In the genomic region with DNA sequence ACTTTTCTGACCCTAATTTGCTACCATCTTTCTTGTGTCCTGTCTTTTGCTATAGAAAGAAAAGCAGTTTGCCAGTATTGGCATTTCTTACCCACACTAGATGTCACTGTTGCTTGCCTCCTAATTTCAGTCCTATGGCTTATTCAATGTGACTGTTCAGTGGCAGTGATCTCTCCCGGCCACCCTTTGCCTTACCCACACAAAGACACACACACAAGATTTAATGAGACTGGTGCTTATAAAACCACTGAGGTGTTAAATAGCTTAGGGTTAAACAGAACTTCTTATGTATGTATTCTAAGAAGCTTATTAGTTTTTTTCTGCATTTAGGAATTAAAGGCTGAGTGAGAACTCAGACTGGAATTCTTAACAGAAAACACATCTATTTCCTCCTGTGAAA, we compare ENCODE assay signal across 8 cellular contexts.
DNase-seq lines count a peak whose midpoint lies in the region; ATAC-seq and TF ChIP-seq lines count a peak whose summit lies in the region.

No MANE protein-coding gene starts in this region.

- H3K4me1 Mint-ChIP-seq in GM23338 = peaks cover 19% of the 10 kb centered on the region; the same call in 2 of the 3 replicates

- no peaks in the 10 kb centered on the region for H3F3A ChIP-seq in GM23338 (replicated peaks; ENCODE audit: low read depth)
- H3F3A ChIP-seq in SK-N-SH (replicated peaks; ENCODE audit: insufficient read depth) = no peaks in the 10 kb centered on the region

- H4K20me1 ChIP-seq in GM23338 (replicated peaks; ENCODE audit: insufficient read depth) (no peaks in the 10 kb centered on the region), SK-N-SH (ENCODE audit: insufficient read depth) (no peaks in the 10 kb centered on the region)

- H3K9ac ChIP-seq in SK-N-SH = no peak overlapping the region

- CTCF ChIA-PET in SK-N-SH (lab: Yijun Ruan, JAX) = interaction anchor here (0.6 to 5.1 kb wide), 13 partner anchors 12 to 1504 kb away, joined by 3 to 40 read pairs (median 3); a partner anchor contains a TSS

- peaks cover 24% of the 10 kb centered on the region for H3K4me1 ChIP-seq in GM23338 (ENCODE audit: insufficient read depth)
- peaks cover 0 to 8% of the 10 kb centered on the region in 2 experiments; a peak in 3 of 4 replicates for H3K4me1 ChIP-seq in SK-N-SH (ENCODE audit: control insufficient read depth in 1 of 2, insufficient read depth in 2 of 2, low read depth in 1 of 2, low read length in 1 of 2)
- H3K4me1 ChIP-seq in heart left ventricle = no peaks in the 10 kb centered on the region
- H3K4me1 ChIP-seq in tibial nerve = peaks cover 0 to 13% (median 0%) of the 10 kb centered on the region in 4 donors
- H3K4me1 ChIP-seq in suprapubic skin = no peaks in the 10 kb centered on the region

- ATAC-seq in GM23338 (peak; percentile 64), heart left ventricle (peak in 2 of 4 donors; percentile 53 to 61), HG03039 (IDR thresholded peaks at IDR 0.05; ENCODE audit: unreplicated experiment) (no peak)

- TF ChIP-seq EP300 in SK-N-SH (IDR thresholded peaks at IDR 0.05; ENCODE audit: borderline replicate concordance in 1 of 2, low read depth in 1 of 2, low read length in 1 of 2) (no peak), tibial nerve (IDR thresholded peaks at IDR 0.05) (no peak), suprapubic skin (IDR thresholded peaks at IDR 0.05) (no peak)

- H3K4me3 Mint-ChIP-seq in GM23338 = no peak overlapping the region

- H3K36me3 ChIP-seq in GM23338 (ENCODE audit: insufficient read depth) = no peaks in the 10 kb centered on the region
- no peaks in the 10 kb centered on the region for H3K36me3 ChIP-seq in SK-N-SH (replicated peaks in 1 of 2; ENCODE audit: control insufficient read depth in 1 of 2, insufficient read depth in 2 of 2, low read length in 1 of 2)
- H3K36me3 ChIP-seq in heart left ventricle = no peaks in the 10 kb centered on the region
- H3K36me3 ChIP-seq in tibial nerve = no peaks in the 10 kb centered on the region
- H3K36me3 ChIP-seq in suprapubic skin = no peaks in the 10 kb centered on the region

- H3K9me3 Mint-ChIP-seq in GM23338 = no peaks in the 10 kb centered on the region

- H2AFZ ChIP-seq in GM23338 (peak overlapping the region; percentile 83; the same call in 1 of the 2 replicates), SK-N-SH (ENCODE audit: low read depth) (no peak overlapping the region)

- no peak overlapping the region for H3K27ac Mint-ChIP-seq in GM23338

- TF ChIP-seq CTCF in GM23338 (conservative IDR thresholded peaks at IDR 0.05; ENCODE audit: low read depth in 2 of 2) = peak; percentile 60 to 77
- TF ChIP-seq CTCF in SK-N-SH (IDR thresholded peaks at IDR 0.05) = peak; percentile 59
- TF ChIP-seq CTCF in heart left ventricle (IDR thresholded peaks at IDR 0.05) = peak in 10 of 12 donors; percentile 14 to 54 (median 48)
- peak in 4 of 5 experiments; percentile 27 to 40 (median 37) for TF ChIP-seq CTCF in tibial nerve (IDR thresholded peaks at IDR 0.05)
- peak in 1 of 2 donors; percentile 24 for TF ChIP-seq CTCF in suprapubic skin (IDR thresholded peaks at IDR 0.05)

- H3K9me2 ChIP-seq in GM23338 (ENCODE audit: insufficient read depth) = peaks cover 9% of the 10 kb centered on the region
- no peaks in the 10 kb centered on the region for H3K9me2 ChIP-seq in SK-N-SH

- H3K79me2 ChIP-seq in GM23338 (replicated peaks; ENCODE audit: insufficient read depth) (no peaks in the 10 kb centered on the region), SK-N-SH (ENCODE audit: insufficient read depth) (no peaks in the 10 kb centered on the region)

- POLR2A ChIA-PET in SK-N-SH (lab: Yijun Ruan, JAX) = no interaction called here

- no peaks in the 10 kb centered on the region for H3K9me3 ChIP-seq in SK-N-SH
- H3K9me3 ChIP-seq in heart left ventricle = no peaks in the 10 kb centered on the region
- H3K9me3 ChIP-seq in tibial nerve = no peaks in the 10 kb centered on the region
- H3K9me3 ChIP-seq in suprapubic skin = no peaks in the 10 kb centered on the region

- H3K4me2 ChIP-seq in GM23338 (no peak overlapping the region), SK-N-SH (no peak overlapping the region)

- peak; percentile 91 for TF ChIP-seq RAD21 in SK-N-SH (IDR thresholded peaks at IDR 0.05; ENCODE audit: low read length)

- TF ChIP-seq POLR2A in heart left ventricle (IDR thresholded peaks at IDR 0.05) (no peak), tibial nerve (IDR thresholded peaks at IDR 0.05) (no peak), suprapubic skin (IDR thresholded peaks at IDR 0.05) (no peak)

- H3K36me3 Mint-ChIP-seq in GM23338 (ENCODE audit: low read depth) = no peaks in the 10 kb centered on the region

- H3K27me3 Mint-ChIP-seq in GM23338 (ENCODE audit: insufficient read depth, low read depth, poor library complexity) = no peaks in the 10 kb centered on the region

- H3K4me3 ChIP-seq in GM23338 (no peak overlapping the region), SK-N-SH (ENCODE audit: low read depth in 2 of 2, low read length in 1 of 2) (no peak overlapping the region; a peak in 1 of 4 replicates), heart left ventricle (no peak overlapping the region), tibial nerve (no peak overlapping the region), suprapubic skin (no peak overlapping the region)

- DNase-seq in COR-L47 (lab: John Stamatoyannopoulos, UW) (peak; percentile 58), GM23338 (ENCODE audit: low spot score) (peak; percentile 49), NCI-H128 (lab: John Stamatoyannopoulos, UW; ENCODE audit: unreplicated experiment) (peak; percentile 22), SK-N-SH (peak; percentile 48), heart left ventricle (no peak), tibial nerve (ENCODE audit: low spot score in 2 of 2) (no peak), suprapubic skin (ENCODE audit: low spot score in 2 of 2) (no peak)

- H3K27me3 ChIP-seq in GM23338 (ENCODE audit: insufficient read depth) (no peaks in the 10 kb centered on the region), SK-N-SH (ENCODE audit: insufficient read depth) (no peaks in the 10 kb centered on the region), heart left ventricle (no peaks in the 10 kb centered on the region), tibial nerve (no peaks in the 10 kb centered on the region), suprapubic skin (no peaks in the 10 kb centered on the region)

- intact Hi-C loops in heart left ventricle (cut with DNase I) = loop anchor here in 1 of 10 donors (10.0 kb wide), 1 partner anchor 1500 kb away; no protein-coding TSS in a partner anchor

- no peak overlapping the region for H3K27ac ChIP-seq in GM23338 (ENCODE audit: low read depth)
- no peak overlapping the region for H3K27ac ChIP-seq in SK-N-SH (ENCODE audit: low read depth in 2 of 2, low read length in 1 of 2)
- no peak overlapping the region for H3K27ac ChIP-seq in heart left ventricle
- H3K27ac ChIP-seq in tibial nerve = no peak overlapping the region
- H3K27ac ChIP-seq in suprapubic skin = no peak overlapping the region

- 0% methylated on average over 1 of the region's 1 CpG for WGBS in SK-N-SH (ENCODE audit: low lambda C conversion rate)
- WGBS in heart left ventricle, 4 donors = 7 to 11% (median 9%) methylated on average over 1 of the region's 1 CpG
- WGBS in tibial nerve, 2 donors = 14 to 16% methylated on average over 1 of the region's 1 CpG
- WGBS in suprapubic skin = 8% methylated on average over 1 of the region's 1 CpG

TF ChIP-seq in GM23338, 12 proteins besides CTCF, POLR2A, EP300 and RAD21 (continues in another document):
- no peak for TF ChIP-seq EZH2phosphoT487 (IDR thresholded peaks at IDR 0.05; ENCODE audit: unreplicated experiment)
- TF ChIP-seq CREB1 (CRISPR knock-in tag; IDR thresholded peaks at IDR 0.05; ENCODE audit: low read depth) = no peak
- no peak for TF ChIP-seq STAT1 (IDR thresholded peaks at IDR 0.05; ENCODE audit: unreplicated experiment)
- TF ChIP-seq EZH2 (IDR thresholded peaks at IDR 0.05; ENCODE audit: low read depth, unreplicated experiment) = no peak
- TF ChIP-seq NANOG (IDR thresholded peaks at IDR 0.05; ENCODE audit: borderline replicate concordance) = no peak
- TF ChIP-seq, protein P1, sequence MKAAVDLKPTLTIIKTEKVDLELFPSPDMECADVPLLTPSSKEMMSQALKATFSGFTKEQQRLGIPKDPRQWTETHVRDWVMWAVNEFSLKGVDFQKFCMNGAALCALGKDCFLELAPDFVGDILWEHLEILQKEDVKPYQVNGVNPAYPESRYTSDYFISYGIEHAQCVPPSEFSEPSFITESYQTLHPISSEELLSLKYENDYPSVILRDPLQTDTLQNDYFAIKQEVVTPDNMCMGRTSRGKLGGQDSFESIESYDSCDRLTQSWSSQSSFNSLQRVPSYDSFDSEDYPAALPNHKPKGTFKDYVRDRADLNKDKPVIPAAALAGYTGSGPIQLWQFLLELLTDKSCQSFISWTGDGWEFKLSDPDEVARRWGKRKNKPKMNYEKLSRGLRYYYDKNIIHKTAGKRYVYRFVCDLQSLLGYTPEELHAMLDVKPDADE (IDR thresholded peaks at IDR 0.05) = no peak
- TF ChIP-seq JUNB (IDR thresholded peaks at IDR 0.05; ENCODE audit: unreplicated experiment) = no peak
- no peak for TF ChIP-seq ZNF331 (CRISPR knock-in tag; IDR thresholded peaks at IDR 0.05; ENCODE audit: low read depth)

TF ChIP-seq in SK-N-SH, 30 proteins besides CTCF, POLR2A, EP300 and RAD21:
- peak; percentile 68 for TF ChIP-seq SMC3 (IDR thresholded peaks at IDR 0.05; ENCODE audit: low read depth, low read length)
- TF ChIP-seq, protein P2, sequence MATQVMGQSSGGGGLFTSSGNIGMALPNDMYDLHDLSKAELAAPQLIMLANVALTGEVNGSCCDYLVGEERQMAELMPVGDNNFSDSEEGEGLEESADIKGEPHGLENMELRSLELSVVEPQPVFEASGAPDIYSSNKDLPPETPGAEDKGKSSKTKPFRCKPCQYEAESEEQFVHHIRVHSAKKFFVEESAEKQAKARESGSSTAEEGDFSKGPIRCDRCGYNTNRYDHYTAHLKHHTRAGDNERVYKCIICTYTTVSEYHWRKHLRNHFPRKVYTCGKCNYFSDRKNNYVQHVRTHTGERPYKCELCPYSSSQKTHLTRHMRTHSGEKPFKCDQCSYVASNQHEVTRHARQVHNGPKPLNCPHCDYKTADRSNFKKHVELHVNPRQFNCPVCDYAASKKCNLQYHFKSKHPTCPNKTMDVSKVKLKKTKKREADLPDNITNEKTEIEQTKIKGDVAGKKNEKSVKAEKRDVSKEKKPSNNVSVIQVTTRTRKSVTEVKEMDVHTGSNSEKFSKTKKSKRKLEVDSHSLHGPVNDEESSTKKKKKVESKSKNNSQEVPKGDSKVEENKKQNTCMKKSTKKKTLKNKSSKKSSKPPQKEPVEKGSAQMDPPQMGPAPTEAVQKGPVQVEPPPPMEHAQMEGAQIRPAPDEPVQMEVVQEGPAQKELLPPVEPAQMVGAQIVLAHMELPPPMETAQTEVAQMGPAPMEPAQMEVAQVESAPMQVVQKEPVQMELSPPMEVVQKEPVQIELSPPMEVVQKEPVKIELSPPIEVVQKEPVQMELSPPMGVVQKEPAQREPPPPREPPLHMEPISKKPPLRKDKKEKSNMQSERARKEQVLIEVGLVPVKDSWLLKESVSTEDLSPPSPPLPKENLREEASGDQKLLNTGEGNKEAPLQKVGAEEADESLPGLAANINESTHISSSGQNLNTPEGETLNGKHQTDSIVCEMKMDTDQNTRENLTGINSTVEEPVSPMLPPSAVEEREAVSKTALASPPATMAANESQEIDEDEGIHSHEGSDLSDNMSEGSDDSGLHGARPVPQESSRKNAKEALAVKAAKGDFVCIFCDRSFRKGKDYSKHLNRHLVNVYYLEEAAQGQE (IDR thresholded peaks at IDR 0.05; ENCODE audit: low read depth, low read length) = no peak
- no peak for TF ChIP-seq POLR2AphosphoS5 (IDR thresholded peaks at IDR 0.05; ENCODE audit: low read depth, low read length)

Comparison
In these comparisons a context has a peak if more than half of its experiments do, and no peak if none do; other contexts are left out.
1. DNase-seq: peak in COR-L47 (single experiment), GM23338 (single experiment), NCI-H128 (single experiment) and SK-N-SH (single experiment); none in heart left ventricle (0 of 5), tibial nerve (0 of 2) and suprapubic skin (0 of 2).